8 cellular contexts compared by ENCODE assay signal in the genomic region with DNA sequence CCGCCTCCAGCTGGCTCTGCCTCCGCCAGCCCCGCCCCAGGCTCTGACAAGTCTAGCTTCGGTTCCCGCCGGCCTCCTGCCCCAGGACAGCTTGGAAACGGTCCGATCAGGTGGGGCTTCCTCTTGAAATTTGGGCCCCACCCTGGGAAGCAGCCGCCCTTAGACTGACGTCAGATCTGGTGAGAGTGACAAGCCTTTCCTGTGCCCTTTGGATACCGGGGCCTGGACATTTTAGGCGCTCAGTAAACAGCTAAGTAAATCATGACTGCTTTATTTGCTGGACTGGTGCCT. TPM values are rescaled to one million over a fixed set of nuclear protein-coding genes. Genes with fewer than 3 reads are reported as not detected.
A peak's percentile ranks its signal among the peaks of the same experiment; 100 is the strongest.
DNase-seq lines count a peak whose midpoint lies in the region; ATAC-seq, FAIRE-seq and TF ChIP-seq lines count a peak whose summit lies in the region.

No MANE protein-coding gene starts in this region.

- peak overlapping the region; percentile 100 for H3K27ac Mint-ChIP-seq in activated T-cell treated with anti-CD3 and anti-CD28 coated beads, Interleukin-2, amount 50 U/mL, for 24 hours

- H3K9me3 Mint-ChIP-seq in activated T-cell treated with anti-CD3 and anti-CD28 coated beads, Interleukin-2, amount 50 U/mL, for 24 hours: no peaks in the 10 kb centered on the region

- H3K4me3 ChIP-seq in ascending aorta (peak overlapping the region; percentile 43 to 89), right lobe of liver (peak overlapping the region; percentile 4 to 25 (median 23)), tibial artery (peak overlapping the region; percentile 61 to 86)

- peak overlapping the region; percentile 97 for H3K4me3 Mint-ChIP-seq in activated T-cell treated with anti-CD3 and anti-CD28 coated beads, Interleukin-2, amount 50 U/mL, for 24 hours

- intact Hi-C loops in ascending aorta (cut with DNase I) (loop anchor here (1.0 to 2.0 kb wide), 2 partner anchors 22 to 35 kb away; no protein-coding TSS in a partner anchor), right lobe of liver (cut with DNase I) (no loop called here), tibial artery (cut with DNase I; ENCODE audit: low total_unique reads) (no loop called here), sciatic nerve (cut with DNase I) (no loop called here)

- FAIRE-seq in GM19239 (lab: Jason Lieb, UNC): no peak

- peaks cover 20% of the 10 kb centered on the region for H3K36me3 Mint-ChIP-seq in activated T-cell treated with anti-CD3 and anti-CD28 coated beads, Interleukin-2, amount 50 U/mL, for 24 hours (ENCODE audit: low read depth)

- DNase-seq in activated T-cell treated with anti-CD3 and anti-CD28 coated beads, Interleukin-2, amount 50 U/mL, for 24 hours: no peak
- DNase-seq in activated T-cell treated with anti-CD3 and anti-CD28 coated beads, Interleukin-2, amount 50 U/mL, for 1 hour: no peak
- DNase-seq in ascending aorta (ENCODE audit: low spot score in 2 of 2) (no peak), right lobe of liver (no peak), tibial artery (no peak), sciatic nerve (ENCODE audit: low spot score) (no peak), GM19239 (ENCODE audit: insufficient read length, low spot score) (no peak), globus pallidus (ENCODE audit: low spot score) (no peak)

- no peaks in the 10 kb centered on the region for H3K9me3 ChIP-seq in ascending aorta
- H3K9me3 ChIP-seq in right lobe of liver: no peaks in the 10 kb centered on the region
- H3K9me3 ChIP-seq in tibial artery: no peaks in the 10 kb centered on the region

- ATAC-seq in right lobe of liver (no peak), sciatic nerve (no peak)

- peaks cover 28% of the 10 kb centered on the region for H3K4me1 Mint-ChIP-seq in activated T-cell treated with anti-CD3 and anti-CD28 coated beads, Interleukin-2, amount 50 U/mL, for 24 hours (ENCODE audit: low read depth)

- H3K4me1 ChIP-seq in ascending aorta (peaks cover 13 to 19% of the 10 kb centered on the region in 2 donors), right lobe of liver (peaks cover 0 to 26% (median 14%) of the 10 kb centered on the region in 4 donors), tibial artery (peaks cover 8 to 41% (median 32%) of the 10 kb centered on the region in 4 donors)

- TF ChIP-seq CTCF in ascending aorta (IDR thresholded peaks at IDR 0.05): no peak
- no peak for TF ChIP-seq CTCF in right lobe of liver (IDR thresholded peaks at IDR 0.05)
- no peak for TF ChIP-seq CTCF in tibial artery (IDR thresholded peaks at IDR 0.05)

- H3K27me3 ChIP-seq in ascending aorta (no peaks in the 10 kb centered on the region), right lobe of liver (no peaks in the 10 kb centered on the region), tibial artery (no peaks in the 10 kb centered on the region)

- WGBS in right lobe of liver (ENCODE audit: insufficient coverage, low coverage, low lambda C conversion rate, missing lambda C conversion rate): 0% methylated on average over 11 of the region's 12 CpGs

- H3K27ac ChIP-seq in ascending aorta (peak overlapping the region; percentile 77 to 78), right lobe of liver (peak overlapping the region; percentile 78 to 96 (median 86)), tibial artery (peak overlapping the region; percentile 90 to 93)

- H3K36me3 ChIP-seq in ascending aorta (peaks cover 0 to 10% of the 10 kb centered on the region in 2 donors), right lobe of liver (no peaks in the 10 kb centered on the region), tibial artery (peaks cover 0 to 9% (median 0%) of the 10 kb centered on the region in 3 donors)

- TF ChIP-seq POLR2A in right lobe of liver (IDR thresholded peaks at IDR 0.05): no peak

- no peaks in the 10 kb centered on the region for H3K27me3 Mint-ChIP-seq in activated T-cell treated with anti-CD3 and anti-CD28 coated beads, Interleukin-2, amount 50 U/mL, for 24 hours

RNA-seq across cellular contexts. Expression of a gene that starts 0.4 kb away (rescaled TPM):
- total RNA-seq in ascending aorta: not detected
- 1 to 10 TPM; 1.8 to 7.5 (median 3.1) TPM for total RNA-seq in right lobe of liver
- total RNA-seq in sciatic nerve: 1.5 TPM

RNA-seq across cellular contexts. Expression of a gene that starts 0.4 kb away (rescaled TPM):
- total RNA-seq in ascending aorta (38.8 TPM), right lobe of liver (1 to 10 TPM; 2.5 to 6.2 (median 3.5) TPM), sciatic nerve (20.7 TPM)

RNA-seq across cellular contexts. Expression of a gene that starts 3.8 kb away (rescaled TPM):
- 49.5 TPM for total RNA-seq in ascending aorta
- total RNA-seq in right lobe of liver: 100 to 1,000 TPM in 4 of 6 experiments, 10 to 100 TPM in 2; 90.6 to 157 (median 136) TPM
- 19.4 TPM for total RNA-seq in sciatic nerve

RNA-seq across cellular contexts. Expression of a gene that starts 7.4 kb away (rescaled TPM):
- total RNA-seq in ascending aorta: 231 TPM
- 10 to 100 TPM; 40.8 to 71.0 (median 56.3) TPM for total RNA-seq in right lobe of liver
- 51.2 TPM for total RNA-seq in sciatic nerve

RNA-seq across cellular contexts. Expression of a gene that starts 20.7 kb away (rescaled TPM):
- total RNA-seq in ascending aorta (not detected), right lobe of liver (not detected), sciatic nerve (2.0 TPM)

Comparison
In these comparisons a context has a peak if more than half of its experiments do, and no peak if none do; other contexts are left out.
1. H3K4me3 ChIP-seq: peak in every context shown above with its lines; median percentile 74 in tibial artery; 66 in ascending aorta; 23 in right lobe of liver.